Comparison of ENCODE assay signal across 23 cellular contexts in genomic region chr13:110501188-110501587, GRCh38.
"Had no signal": no experiment of that assay in that cellular context is flagged by ENCODE, and none has a peak within 500 bp of the region (broad histone marks: within the 10 kb centered on the region; RNA-seq: fewer than 3 reads in every experiment).

No MANE protein-coding gene starts in this region.

- H3K4me1 Mint-ChIP-seq: nephron, neural progenitor cell had no signal

- H3K9ac ChIP-seq: neural progenitor cell had no signal

- H3K27ac Mint-ChIP-seq: naive thymus-derived CD4-positive, alpha-beta T cell; nephron; neural progenitor cell had no signal

- H3K27me3 ChIP-seq: gastrocnemius medialis, heart left ventricle, hepatocyte, left lung, neural progenitor cell, suprapubic skin, transverse colon, vagina had no signal

- H3K27ac ChIP-seq: dorsolateral prefrontal cortex, gastrocnemius medialis, heart left ventricle, hepatocyte, left lung, neural progenitor cell, prostate gland, suprapubic skin, transverse colon, vagina had no signal

- H3K4me1 ChIP-seq: left lung, neural progenitor cell, prostate gland, suprapubic skin, vagina had no signal

- H3K4me3 Mint-ChIP-seq: naive thymus-derived CD4-positive, alpha-beta T cell; nephron; neural progenitor cell had no signal

- DNase-seq: cerebellar nuclear complex; dorsolateral prefrontal cortex; effector CD4-positive, alpha-beta T cell; gastrocnemius medialis; left cardiac atrium; left lung; mesendoderm; midbrain; naive thymus-derived CD4-positive, alpha-beta T cell; stimulated activated CD4-positive, alpha-beta T cell treated with anti-CD3 and anti-CD28 coated beads, Interleukin-1b, Interleukin-23, amount 100 ng/mL, for 48 hours; stimulated activated CD4-positive, alpha-beta T cell treated with anti-CD3 and anti-CD28 coated beads, Interleukin-4, amount 100 ng/mL, for 1 hour; stimulated activated CD8-positive, alpha-beta memory T cell treated with anti-CD3 and anti-CD28 coated beads, Interleukin-4, amount 100 ng/mL, for 48 hours; stimulated activated naive CD4-positive, alpha-beta T cell treated with Interleukin-2 at 50 U/mL for 16 hours; transverse colon had no signal

- H2AFZ ChIP-seq: hepatocyte, neural progenitor cell had no signal

- H3K9me3 Mint-ChIP-seq: neural progenitor cell had no signal

- ATAC-seq: gastrocnemius medialis; left lung; naive thymus-derived CD4-positive, alpha-beta T cell; right cardiac atrium had no signal

- H3K4me3 ChIP-seq: dorsolateral prefrontal cortex, gastrocnemius medialis, heart left ventricle, hepatocyte, left lung, neural progenitor cell, prostate gland, skin epidermis, suprapubic skin, transverse colon, vagina had no signal

- H3K9me3 ChIP-seq: gastrocnemius medialis, heart left ventricle, left lung, prostate gland, suprapubic skin, transverse colon, vagina had no signal

- H3K4me2 ChIP-seq: hepatocyte, neural progenitor cell had no signal
